ENCODE assay signal across 27 cellular contexts in genomic region chr6:103183831-103184411, GRCh38.
DNase-seq lines count a peak whose midpoint lies in the region; ATAC-seq and TF ChIP-seq lines count a peak whose summit lies in the region.
"Had no signal": no experiment of that assay in that cellular context is flagged by ENCODE, and none has a peak within 500 bp of the region (broad histone marks: within the 10 kb centered on the region; RNA-seq: fewer than 3 reads in every experiment).

No MANE protein-coding gene starts in this region.

- no peaks in the 10 kb centered on the region; the same call in 1 of the 2 replicates for H3K27me3 Mint-ChIP-seq in WTC11 (ENCODE audit: low read depth)
- H3K27me3 Mint-ChIP-seq in stimulated activated naive CD8-positive, alpha-beta T cell treated with anti-CD3 and anti-CD28 coated beads, Interleukin-15, amount 100 ng/mL, for 72 hours: no peaks in the 10 kb centered on the region
- H3K27me3 Mint-ChIP-seq: activated CD4-positive, alpha-beta memory T cell treated with anti-CD3 and anti-CD28 coated beads, Interleukin-2, amount 10 ng/mL, durations not matched to agents 7 days and 5 days; B cell; CD8-positive, alpha-beta memory T cell had no signal

- 71 to 73% methylated on average over 2 to 3 of the region's 3 CpGs for WGBS in upper lobe of left lung, 2 donors

- no peak overlapping the region for H3K4me3 ChIP-seq in upper lobe of left lung
- H3K4me3 ChIP-seq: adrenal gland, GM23248, psoas muscle had no signal

- CTCF ChIA-PET in WTC11 (lab: Charles Lee): no interaction called here

- ATAC-seq in WTC11 (peak; percentile 97), upper lobe of left lung (ENCODE audit: low FRiP score in 2 of 2) (peak; percentile 39 to 49), GM19324 (IDR thresholded peaks at IDR 0.05; ENCODE audit: low FRiP score, unreplicated experiment) (no peak), HG03571 (IDR thresholded peaks at IDR 0.05; ENCODE audit: unreplicated experiment) (no peak)
- no peak for ATAC-seq in stimulated activated naive CD8-positive, alpha-beta T cell treated with anti-CD3 and anti-CD28 coated beads, Interleukin-15, amount 100 ng/mL, for 72 hours
- ATAC-seq: esophagus mucosa, foreskin keratinocyte, psoas muscle had no signal

- no peak overlapping the region for H3K27ac Mint-ChIP-seq in WTC11
- no peak overlapping the region for H3K27ac Mint-ChIP-seq in stimulated activated naive CD8-positive, alpha-beta T cell treated with anti-CD3 and anti-CD28 coated beads, Interleukin-15, amount 100 ng/mL, for 72 hours
- H3K27ac Mint-ChIP-seq: activated CD4-positive, alpha-beta memory T cell treated with anti-CD3 and anti-CD28 coated beads, Interleukin-2, amount 10 ng/mL, durations not matched to agents 7 days and 5 days; B cell; CD8-positive, alpha-beta memory T cell; type B pancreatic cell had no signal

- no peak overlapping the region for H3K4me3 Mint-ChIP-seq in WTC11
- H3K4me3 Mint-ChIP-seq in stimulated activated naive CD8-positive, alpha-beta T cell treated with anti-CD3 and anti-CD28 coated beads, Interleukin-15, amount 100 ng/mL, for 72 hours: no peak overlapping the region
- H3K4me3 Mint-ChIP-seq: activated CD4-positive, alpha-beta memory T cell treated with anti-CD3 and anti-CD28 coated beads, Interleukin-2, amount 10 ng/mL, durations not matched to agents 7 days and 5 days; B cell; CD8-positive, alpha-beta memory T cell; type B pancreatic cell had no signal

- no peak for TF ChIP-seq EP300 in upper lobe of left lung (IDR thresholded peaks at IDR 0.05)

- TF ChIP-seq POLR2A in upper lobe of left lung (IDR thresholded peaks at IDR 0.05): no peak

- H3K9me3 ChIP-seq in upper lobe of left lung: no peaks in the 10 kb centered on the region
- H3K9me3 ChIP-seq: adrenal gland, psoas muscle had no signal

- no peaks in the 10 kb centered on the region for H3K4me1 ChIP-seq in upper lobe of left lung
- H3K4me1 ChIP-seq: adrenal gland, foreskin keratinocyte, psoas muscle had no signal

- no peaks in the 10 kb centered on the region for H3K36me3 Mint-ChIP-seq in WTC11
- H3K36me3 Mint-ChIP-seq: CD8-positive, alpha-beta memory T cell; type B pancreatic cell had no signal

- TF ChIP-seq CTCF in WTC11 (IDR thresholded peaks at IDR 0.05) (no peak), upper lobe of left lung (IDR thresholded peaks at IDR 0.05) (no peak)

- DNase-seq in NCI-H510A (lab: John Stamatoyannopoulos, UW) (peak; percentile 29), NCI-H510A treated with DMSO at 0.1 percent for 48 hours (lab: John Stamatoyannopoulos, UW) (no peak), WTC11 (ENCODE audit: low spot score) (peak; percentile 53), iPS-NIHi7 (ENCODE audit: extremely low spot score) (peak; percentile 40), upper lobe of left lung (no peak)
- DNase-seq in stimulated activated naive CD8-positive, alpha-beta T cell treated with anti-CD3 and anti-CD28 coated beads, Interleukin-15, amount 100 ng/mL, for 72 hours: no peak
- DNase-seq: activated CD4-positive, alpha-beta memory T cell treated with anti-CD3 and anti-CD28 coated beads, Interleukin-2, amount 10 ng/mL, durations not matched to agents 7 days and 5 days; activated gamma-delta T cell treated with Interleukin-2 at 50 U/mL for 16 hours; adrenal gland; brain microvascular endothelial cell; CD8-positive, alpha-beta memory T cell; DMS153; effector memory CD4-positive, alpha-beta T cell; foreskin keratinocyte; GF-D8; GM23248; Kasumi-1; kidney; NCI-H1048; NCI-H1694 treated with DMSO at 0.1 percent for 48 hours; NCI-H774; psoas muscle had no signal

- H3K9me3 Mint-ChIP-seq in WTC11: no peaks in the 10 kb centered on the region
- H3K9me3 Mint-ChIP-seq in stimulated activated naive CD8-positive, alpha-beta T cell treated with anti-CD3 and anti-CD28 coated beads, Interleukin-15, amount 100 ng/mL, for 72 hours: peaks cover 0 to 8% of the 10 kb centered on the region in 2 donors
- H3K9me3 Mint-ChIP-seq: activated CD4-positive, alpha-beta memory T cell treated with anti-CD3 and anti-CD28 coated beads, Interleukin-2, amount 10 ng/mL, durations not matched to agents 7 days and 5 days; type B pancreatic cell had no signal

- POLR2A ChIA-PET in WTC11 (lab: Charles Lee): no interaction called here

- H3K4me1 Mint-ChIP-seq in WTC11: no peaks in the 10 kb centered on the region
- H3K4me1 Mint-ChIP-seq in stimulated activated naive CD8-positive, alpha-beta T cell treated with anti-CD3 and anti-CD28 coated beads, Interleukin-15, amount 100 ng/mL, for 72 hours: no peaks in the 10 kb centered on the region
- H3K4me1 Mint-ChIP-seq: activated CD4-positive, alpha-beta memory T cell treated with anti-CD3 and anti-CD28 coated beads, Interleukin-2, amount 10 ng/mL, durations not matched to agents 7 days and 5 days; B cell; CD8-positive, alpha-beta memory T cell had no signal

- no peaks in the 10 kb centered on the region for H3K36me3 ChIP-seq in upper lobe of left lung
- H3K36me3 ChIP-seq: adrenal gland, brain microvascular endothelial cell had no signal

- no peaks in the 10 kb centered on the region for H3K27me3 ChIP-seq in upper lobe of left lung
- H3K27me3 ChIP-seq: adrenal gland, brain microvascular endothelial cell, foreskin keratinocyte had no signal

- no peak overlapping the region for H3K27ac ChIP-seq in upper lobe of left lung
- H3K27ac ChIP-seq: adrenal gland, brain microvascular endothelial cell, foreskin keratinocyte, GM23248, psoas muscle had no signal

TF ChIP-seq in WTC11, 78 proteins besides CTCF, POLR2A, EP300 and RAD21 (continues in another document):
- TF ChIP-seq ARID4B (CRISPR knock-in tag; IDR thresholded peaks at IDR 0.05; ENCODE audit: borderline replicate concordance) (peak; percentile 28; the same call in 1 of the 2 replicates), USF2 (CRISPR knock-in tag; IDR thresholded peaks at IDR 0.05) (peak; percentile 10; the same call in 1 of the 2 replicates), ZBTB21 (CRISPR knock-in tag; IDR thresholded peaks at IDR 0.05; ENCODE audit: borderline replicate concordance) (peak; percentile 40; the same call in 1 of the 2 replicates), ATF3 (CRISPR knock-in tag; conservative IDR thresholded peaks at IDR 0.05) (no peak), MAX (CRISPR knock-in tag; IDR thresholded peaks at IDR 0.05) (no peak), ZNF232 (CRISPR knock-in tag; IDR thresholded peaks at IDR 0.05) (no peak)

Comparison
In these comparisons a context has a peak if more than half of its experiments do, and no peak if none do; other contexts are left out.
1. DNase-seq: peak in NCI-H510A (single experiment), WTC11 (single experiment) and iPS-NIHi7 (single experiment); none in NCI-H510A treated with DMSO at 0.1 percent for 48 hours (single experiment), upper lobe of left lung (0 of 2) and stimulated activated naive CD8-positive, alpha-beta T cell treated with anti-CD3 and anti-CD28 coated beads, Interleukin-15, amount 100 ng/mL, for 72 hours (0 of 2).
2. ATAC-seq: peak in WTC11 (single experiment) and upper lobe of left lung (2 of 2); none in stimulated activated naive CD8-positive, alpha-beta T cell treated with anti-CD3 and anti-CD28 coated beads, Interleukin-15, amount 100 ng/mL, for 72 hours (single experiment), GM19324 (single experiment) and HG03571 (single experiment).